In genomic region chr9:130912932-130913598, GRCh38 we compare ENCODE assay signal across 10 cellular contexts. TPM values are rescaled to one million over a fixed set of nuclear protein-coding genes. Genes with fewer than 3 reads are reported as not detected.
A peak's percentile ranks its signal among the peaks of the same experiment; 100 is the strongest.
DNase-seq lines count a peak whose midpoint lies in the region; TF ChIP-seq lines count a peak whose summit lies in the region.
"Had no signal": no experiment of that assay in that cellular context is flagged by ENCODE, and none has a peak within 500 bp of the region (broad histone marks: within the 10 kb centered on the region; RNA-seq: fewer than 3 reads in every experiment).

No MANE protein-coding gene starts in this region.

- peak overlapping the region in 1 of 7 donors; percentile 70 for H3K27ac Mint-ChIP-seq in CD14-positive monocyte
- no peak overlapping the region for H3K27ac Mint-ChIP-seq in progenitor cell of endocrine pancreas
- H3K27ac Mint-ChIP-seq: type B pancreatic cell had no signal

- H3K27me3 Mint-ChIP-seq in CD14-positive monocyte (ENCODE audit: low read depth in 3 of 3), result peaks cover 5 to 14% (median 7%) of the 10 kb centered on the region in 3 donors
- peaks cover 7% of the 10 kb centered on the region for H3K27me3 Mint-ChIP-seq in progenitor cell of endocrine pancreas

- CTCF ChIA-PET in RWPE1 (lab: Yijun Ruan, JAX), result interaction anchor here (0.7 to 1.2 kb wide), 5 partner anchors 10 to 46 kb away, joined by 3 to 5 read pairs (median 4); no protein-coding TSS in a partner anchor

- H3K4me3 Mint-ChIP-seq in CD14-positive monocyte (no peak overlapping the region), progenitor cell of endocrine pancreas (ENCODE audit: low read depth) (no peak overlapping the region)
- H3K4me3 Mint-ChIP-seq: type B pancreatic cell had no signal

- H3K4me1 Mint-ChIP-seq in CD14-positive monocyte (no peaks in the 10 kb centered on the region), progenitor cell of endocrine pancreas (ENCODE audit: low read depth) (no peaks in the 10 kb centered on the region)

- H3K9me3 Mint-ChIP-seq in CD14-positive monocyte (no peaks in the 10 kb centered on the region), progenitor cell of endocrine pancreas (ENCODE audit: low read depth) (no peaks in the 10 kb centered on the region)
- H3K9me3 Mint-ChIP-seq: type B pancreatic cell had no signal

- H3K36me3 Mint-ChIP-seq in CD14-positive monocyte (no peaks in the 10 kb centered on the region), progenitor cell of endocrine pancreas (ENCODE audit: insufficient read depth) (no peaks in the 10 kb centered on the region)
- H3K36me3 Mint-ChIP-seq: type B pancreatic cell had no signal

- POLR2A ChIA-PET in RWPE1 (lab: Yijun Ruan, JAX; ENCODE audit: low non-redundant PET), result interaction anchor here (0.5 to 0.9 kb wide), 4 partner anchors 15 to 233 kb away, joined by 3 to 5 read pairs (median 3); no protein-coding TSS in a partner anchor

- H3K27ac ChIP-seq in RWPE1, result peak overlapping the region; percentile 62

- DNase-seq in DMS53 (lab: John Stamatoyannopoulos, UW), result peak; percentile 81
- DNase-seq in RWPE1 (ENCODE audit: low spot score), result peak; percentile 91
- peak; percentile 75 for DNase-seq in fibroblast of mammary gland (ENCODE audit: low read depth)
- peak in 8 of 10 donors; percentile 27 to 91 (median 52) for DNase-seq in posterior cingulate gyrus
- no peak for DNase-seq in GM19238 (ENCODE audit: insufficient read length, low spot score)
- DNase-seq in activated naive CD4-positive, alpha-beta T cell treated with anti-CD3 and anti-CD28 coated beads, Interleukin-2, amount 50 U/mL, for 16 hours, result no peak
- no peak for DNase-seq in CD14-positive monocyte (ENCODE audit: low spot score)
- no peak for DNase-seq in progenitor cell of endocrine pancreas (ENCODE audit: low spot score, unreplicated experiment)
- DNase-seq: activated T-cell treated with anti-CD3 and anti-CD28 coated beads, Interleukin-2, amount 50 U/mL, for 48 hours had no signal

- no peak overlapping the region for H3K4me3 ChIP-seq in fibroblast of mammary gland (ENCODE audit: control insufficient read depth, low read depth, low read length)

- no peak for TF ChIP-seq CTCF in RWPE1 (conservative IDR thresholded peaks at IDR 0.05; ENCODE audit: low read depth)
- TF ChIP-seq CTCF in fibroblast of mammary gland (conservative IDR thresholded peaks at IDR 0.05; ENCODE audit: control insufficient read depth, insufficient read depth, low read depth, low read length), result no peak
- no peak for TF ChIP-seq CTCF in CD14-positive monocyte (IDR thresholded peaks at IDR 0.05)
- TF ChIP-seq CTCF in progenitor cell of endocrine pancreas (IDR thresholded peaks at IDR 0.05; ENCODE audit: unreplicated experiment), result no peak

- intact Hi-C loops in posterior cingulate gyrus (cut with DNase I), result no loop called here
- intact Hi-C loops in CD14-positive monocyte (cut with micrococcal nuclease), result no loop called here

RNA-seq across cellular contexts. Expression of gene QRFP, which starts 16.5 kb away (rescaled TPM):
- polyA plus RNA-seq in CD14-positive monocyte, result under 1 TPM; 0.18 to 0.21 TPM
- total RNA-seq in progenitor cell of endocrine pancreas, result not detected in 2 replicates

RNA-seq across cellular contexts. Expression of gene FIBCD1, which starts 26.0 kb away (rescaled TPM):
- polyA plus RNA-seq in CD14-positive monocyte, result not detected
- total RNA-seq in progenitor cell of endocrine pancreas, result not detected in 2 replicates

Comparison
In these comparisons a context has a peak if more than half of its experiments do, and no peak if none do; other contexts are left out.
1. DNase-seq: peak in DMS53 (single experiment), RWPE1 (single experiment), fibroblast of mammary gland (single experiment) and posterior cingulate gyrus (8 of 10); none in GM19238 (single experiment), activated naive CD4-positive, alpha-beta T cell treated with anti-CD3 and anti-CD28 coated beads, Interleukin-2, amount 50 U/mL, for 16 hours (single experiment), CD14-positive monocyte (single experiment) and progenitor cell of endocrine pancreas (single experiment).